1 cellular context compared by ENCODE assay signal in genomic region chr10:80488539-80489066, GRCh38.
TF ChIP-seq lines count a peak whose summit lies in the region.

No MANE protein-coding gene starts in this region.

TF ChIP-seq in GM12878, 131 proteins besides CTCF, POLR2A, EP300 and RAD21:
- TF ChIP-seq POLR2AphosphoS2 (IDR thresholded peaks at IDR 0.05; ENCODE audit: low read depth, low read length) (no peak), EED (IDR thresholded peaks at IDR 0.05; ENCODE audit: low read depth) (0 out of 2 replicates have a peak, but pooled peaks have one; percentile 5), SREBF2 (IDR thresholded peaks at IDR 0.05; ENCODE audit: low read length) (no peak), E2F4 (IDR thresholded peaks at IDR 0.05; ENCODE audit: low read depth, low read length) (no peak)
